Comparison of ENCODE assay signal across 16 cellular contexts in the genomic region with DNA sequence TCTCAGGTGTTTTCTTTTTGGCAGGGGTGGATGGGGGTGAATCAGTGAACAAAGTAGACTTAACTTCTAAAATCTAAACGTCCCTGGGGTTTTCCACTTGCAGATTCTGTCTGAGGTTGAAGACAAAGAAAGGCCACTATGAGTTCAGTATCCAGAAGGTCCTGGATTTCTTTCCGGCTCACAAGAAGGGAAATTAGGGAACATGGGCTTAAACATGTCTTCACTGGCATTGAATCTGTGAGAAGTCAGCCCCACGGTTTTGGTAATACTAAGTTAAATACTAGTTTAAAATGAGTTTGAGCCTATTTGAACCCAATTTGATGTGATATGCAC.
"Had no signal": no experiment of that assay in that cellular context is flagged by ENCODE, and none has a peak within 500 bp of the region (broad histone marks: within the 10 kb centered on the region; RNA-seq: fewer than 3 reads in every experiment).

No MANE protein-coding gene starts in this region.

- H3K27me3 ChIP-seq: adrenal gland, dorsolateral prefrontal cortex had no signal

- H3K4me3 ChIP-seq: adrenal gland, cardiac muscle cell, dorsolateral prefrontal cortex, heart right ventricle, stomach had no signal

- H3K4me3 Mint-ChIP-seq: activated naive CD4-positive, alpha-beta T cell treated with anti-CD3 and anti-CD28 coated beads, Interleukin-2, amount 50 U/mL, for 24 hours; activated T-cell treated with anti-CD3 and anti-CD28 coated beads, Interleukin-2, amount 50 U/mL, for 72 hours; immature natural killer cell; naive thymus-derived CD8-positive, alpha-beta T cell had no signal

- H3K36me3 Mint-ChIP-seq: immature natural killer cell had no signal

- H3K9me3 ChIP-seq: adrenal gland, stomach had no signal

- DNase-seq: activated CD4-positive, alpha-beta T cell treated with anti-CD3 and anti-CD28 coated beads, Interleukin-2, amount 50 U/mL, for 4 hours; activated CD4-positive, CD25-positive, alpha-beta regulatory T cell treated with anti-CD3 and anti-CD28 coated beads, Interleukin-2, amount 50 U/mL, for 72 hours; activated effector memory CD4-positive, alpha-beta T cell treated with anti-CD3 and anti-CD28 coated beads, Interleukin-2, amount 50 U/mL, for 16 hours; activated T-cell treated with anti-CD3 and anti-CD28 coated beads, Interleukin-2, amount 50 U/mL, for 72 hours; adrenal gland; dorsolateral prefrontal cortex; heart right ventricle; immature natural killer cell; naive thymus-derived CD8-positive, alpha-beta T cell; stimulated activated CD4-positive, alpha-beta T cell treated with anti-CD3 and anti-CD28 coated beads, Interleukin-4, amount 100 ng/mL, for 1 hour; stomach; SW 1271; T-helper 2 cell had no signal

- H3K27ac ChIP-seq: cardiac muscle cell, dorsolateral prefrontal cortex, VCaP had no signal

- H3K4me1 Mint-ChIP-seq: activated naive CD4-positive, alpha-beta T cell treated with anti-CD3 and anti-CD28 coated beads, Interleukin-2, amount 50 U/mL, for 24 hours; immature natural killer cell; naive thymus-derived CD8-positive, alpha-beta T cell had no signal

- H3K27ac Mint-ChIP-seq: activated naive CD4-positive, alpha-beta T cell treated with anti-CD3 and anti-CD28 coated beads, Interleukin-2, amount 50 U/mL, for 24 hours; activated T-cell treated with anti-CD3 and anti-CD28 coated beads, Interleukin-2, amount 50 U/mL, for 72 hours; immature natural killer cell; naive thymus-derived CD8-positive, alpha-beta T cell had no signal

- H3K9me3 Mint-ChIP-seq: immature natural killer cell had no signal

- ATAC-seq: activated T-cell treated with anti-CD3 and anti-CD28 coated beads, Interleukin-2, amount 50 U/mL, for 72 hours; naive thymus-derived CD8-positive, alpha-beta T cell had no signal

- H3K36me3 ChIP-seq: adrenal gland, cardiac muscle cell, heart right ventricle, stomach had no signal
